In the genomic region with DNA sequence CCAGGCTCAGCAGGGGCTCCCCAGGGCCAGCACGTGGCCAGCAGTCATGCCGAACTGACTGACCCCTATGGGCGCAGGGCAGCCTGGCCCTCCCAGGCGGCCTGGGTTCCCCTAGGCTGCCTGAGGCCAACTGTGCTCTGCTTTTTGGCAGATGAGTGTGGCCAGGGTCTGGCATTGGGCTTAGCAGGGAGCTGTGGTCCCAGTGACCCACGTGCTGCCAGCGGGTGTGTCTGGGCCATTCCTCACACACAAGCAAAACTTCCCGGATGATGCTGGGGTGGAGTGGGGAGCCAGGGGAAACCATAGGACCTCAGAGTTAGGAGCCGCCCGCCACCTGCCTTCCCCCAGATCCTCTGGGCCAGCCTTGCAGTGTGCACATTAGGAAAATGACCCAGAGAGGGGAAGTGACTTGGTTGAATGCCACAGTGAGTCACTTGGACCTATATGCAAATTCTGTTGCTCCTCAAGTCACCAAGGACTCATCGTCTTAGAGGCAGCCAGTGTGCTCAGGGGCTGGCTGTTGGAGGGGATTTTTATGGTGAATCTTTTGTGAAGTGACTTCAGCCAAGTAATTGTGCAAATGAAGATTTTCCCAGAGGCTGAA, we compare ENCODE assay signal across 8 cellular contexts. TPM values are rescaled to one million over a fixed set of nuclear protein-coding genes. Genes with fewer than 3 reads are reported as not detected.
A peak's percentile ranks its signal among the peaks of the same experiment; 100 is the strongest.
DNase-seq lines count a peak whose midpoint lies in the region; ATAC-seq, FAIRE-seq and TF ChIP-seq lines count a peak whose summit lies in the region.

No MANE protein-coding gene starts in this region.

- peaks cover 14% of the 10 kb centered on the region for H3K36me3 Mint-ChIP-seq in activated CD4-positive, alpha-beta memory T cell treated with anti-CD3 and anti-CD28 coated beads for 36 hours

- H3K9me3 ChIP-seq in vagina = no peaks in the 10 kb centered on the region

- ATAC-seq in HG03565 (IDR thresholded peaks at IDR 0.05; ENCODE audit: unreplicated experiment) = peak; percentile 60
- ATAC-seq in left lobe of liver = no peak

- H3K4me1 ChIP-seq in vagina = peaks cover 43% of the 10 kb centered on the region

- H3K4me3 ChIP-seq in vagina = no peak overlapping the region

- H3K4me3 Mint-ChIP-seq in activated CD4-positive, alpha-beta memory T cell treated with anti-CD3 and anti-CD28 coated beads for 36 hours = peak overlapping the region; percentile 69

- no peak overlapping the region for H3K27ac ChIP-seq in vagina

- TF ChIP-seq POLR2A in GM12891 (IDR thresholded peaks at IDR 0.05; ENCODE audit: low read depth, low read length) (peak; percentile 84), vagina (IDR thresholded peaks at IDR 0.05) (no peak)

- no peaks in the 10 kb centered on the region for H3K27me3 ChIP-seq in vagina

- H3K36me3 ChIP-seq in vagina = no peaks in the 10 kb centered on the region

- FAIRE-seq in GM12891 (lab: Jason Lieb, UNC) = peak; percentile 98

- H3K27ac Mint-ChIP-seq in activated CD4-positive, alpha-beta memory T cell treated with anti-CD3 and anti-CD28 coated beads for 36 hours = peak overlapping the region; percentile 100

- POLR2A ChIA-PET in activated CD4-positive, alpha-beta memory T cell treated with anti-CD3 and anti-CD28 coated beads for 36 hours (lab: Charles Lee) = interaction anchor here (0.7 to 3.2 kb wide), 4 partner anchors 9 to 423 kb away, joined by 3 to 21 read pairs (median 10); a partner anchor contains a TSS

- CTCF ChIA-PET in activated CD4-positive, alpha-beta memory T cell treated with anti-CD3 and anti-CD28 coated beads for 36 hours (lab: Charles Lee) = interaction anchor here (1.1 to 2.9 kb wide), 6 partner anchors 9 to 92 kb away, joined by 4 to 22 read pairs (median 6); no protein-coding TSS in a partner anchor

- intact Hi-C loops in activated CD4-positive, alpha-beta memory T cell treated with anti-CD3 and anti-CD28 coated beads for 36 hours (cut with micrococcal nuclease) = loop anchor here (1.0 to 5.0 kb wide), 3 partner anchors 33 to 162 kb away; a partner anchor contains a TSS
- intact Hi-C loops in vagina (cut with DNase I) = no loop called here

- H3K4me1 Mint-ChIP-seq in activated CD4-positive, alpha-beta memory T cell treated with anti-CD3 and anti-CD28 coated beads for 36 hours (ENCODE audit: low read depth) = peaks cover 86% of the 10 kb centered on the region

- H3K9me3 Mint-ChIP-seq in activated CD4-positive, alpha-beta memory T cell treated with anti-CD3 and anti-CD28 coated beads for 36 hours = no peaks in the 10 kb centered on the region

- TF ChIP-seq CTCF in GM20000 (IDR thresholded peaks at IDR 0.05; ENCODE audit: extremely low read depth, missing control alignments) (no peak), vagina (IDR thresholded peaks at IDR 0.05) (no peak)

- H3K27me3 Mint-ChIP-seq in activated CD4-positive, alpha-beta memory T cell treated with anti-CD3 and anti-CD28 coated beads for 36 hours = no peaks in the 10 kb centered on the region

- DNase-seq in GM12891 (ENCODE audit: insufficient read length, low spot score) (peak; percentile 65), GM20000 (ENCODE audit: low spot score) (peak; percentile 90), left lobe of liver (ENCODE audit: low spot score) (peak; percentile 49), vagina (ENCODE audit: extremely low spot score in 2 of 2) (no peak), NCI-H2107 (lab: John Stamatoyannopoulos, UW) (no peak), NCI-H1694 treated with DMSO at 0.1 percent for 48 hours (lab: John Stamatoyannopoulos, UW) (no peak)
- DNase-seq in activated CD4-positive, alpha-beta memory T cell treated with anti-CD3 and anti-CD28 coated beads for 36 hours = peak; percentile 81

TF ChIP-seq in GM12891, 5 proteins besides CTCF, POLR2A, EP300 and RAD21:
- TF ChIP-seq POU2F2 (IDR thresholded peaks at IDR 0.05; ENCODE audit: low read depth, low read length) (peak; percentile 99), TAF1 (IDR thresholded peaks at IDR 0.05; ENCODE audit: low read depth, low read length) (peak; percentile 76; the same call in 1 of the 2 replicates), POLR2AphosphoS5 (IDR thresholded peaks at IDR 0.05; ENCODE audit: low read depth, low read length) (peak; percentile 84), PAX5 (IDR thresholded peaks at IDR 0.05; ENCODE audit: insufficient read depth, low read length, severe bottlenecking) (no peak), SPI1 (IDR thresholded peaks at IDR 0.05; ENCODE audit: low read depth, low read length) (peak; percentile 95)

RNA-seq across cellular contexts. Expression of a gene that starts 6.6 kb away (rescaled TPM):
- 15.5 TPM for polyA plus RNA-seq in GM12891 (2012; ENCODE audit: low read depth, missing spikeins)
- total RNA-seq in activated CD4-positive, alpha-beta memory T cell treated with anti-CD3 and anti-CD28 coated beads for 36 hours = 10 to 100 TPM; 30.5 to 33.0 TPM
- total RNA-seq in left lobe of liver (4.1 TPM), vagina (5.2 TPM)

Comparison
In these comparisons a context has a peak if more than half of its experiments do, and no peak if none do; other contexts are left out.
1. DNase-seq: peak in GM12891 (single experiment), GM20000 (single experiment), activated CD4-positive, alpha-beta memory T cell treated with anti-CD3 and anti-CD28 coated beads for 36 hours (single experiment) and left lobe of liver (single experiment); none in vagina (0 of 2), NCI-H2107 (single experiment) and NCI-H1694 treated with DMSO at 0.1 percent for 48 hours (single experiment).